In the genomic region with DNA sequence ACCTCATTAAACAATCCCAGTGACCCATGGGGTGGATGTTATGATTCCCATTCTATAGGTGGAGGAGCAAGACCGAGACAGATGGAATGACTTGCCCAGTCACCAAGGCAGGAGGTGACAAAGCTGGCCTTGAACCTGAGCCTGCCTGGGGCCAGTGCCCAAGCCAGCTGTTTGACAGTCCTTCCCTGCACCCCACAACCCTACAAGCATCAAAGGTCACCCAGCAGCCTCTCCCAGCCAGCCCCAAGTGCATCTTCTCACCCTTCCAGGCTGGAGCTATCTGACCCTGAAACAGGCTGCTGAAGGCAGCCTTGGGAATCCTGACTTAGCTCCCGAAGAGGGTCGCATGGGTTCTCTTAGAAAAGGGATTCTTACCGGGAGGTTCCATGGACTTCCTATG, we compare ENCODE assay signal across 25 cellular contexts. TPM values are rescaled to one million over a fixed set of nuclear protein-coding genes. Genes with fewer than 3 reads are reported as not detected.
DNase-seq lines count a peak whose midpoint lies in the region; ATAC-seq, FAIRE-seq and TF ChIP-seq lines count a peak whose summit lies in the region.
"Had no signal": no experiment of that assay in that cellular context is flagged by ENCODE, and none has a peak within 500 bp of the region (broad histone marks: within the 10 kb centered on the region; RNA-seq: fewer than 3 reads in every experiment).

No MANE protein-coding gene starts in this region.

- intact Hi-C loops in Right ventricle myocardium superior (cut with DNase I) (no loop called here), heart left ventricle (cut with DNase I) (no loop called here), left colon (cut with DNase I, micrococcal nuclease) (no loop called here)
- intact Hi-C loops in activated CD4-positive, alpha-beta T cell treated with anti-CD3 and anti-CD28 coated beads for 36 hours (cut with DNase I, micrococcal nuclease), result loop anchor here in 1 of 2 experiments (5.0 kb wide), 1 partner anchor 641 kb away; no protein-coding TSS in a partner anchor

- DNase-seq in Right ventricle myocardium superior (peak; percentile 4), heart left ventricle (no peak), WTC11 (ENCODE audit: low spot score) (no peak), left colon (no peak), osteoblast (ENCODE audit: insufficient read length, low spot score, missing footprints) (peak; percentile 66), D721Med (ENCODE audit: insufficient read length, low spot score) (no peak), immature natural killer cell (no peak)
- no peak for DNase-seq in activated CD4-positive, alpha-beta T cell treated with anti-CD3 and anti-CD28 coated beads for 36 hours
- DNase-seq: 8988T; AML-193; BE2C; Calu3; CD4-positive, alpha-beta T cell; COR-L47; DMS153; DND-41; H7; HCEC 1CT had no signal

- no peak overlapping the region for H3K4me2 ChIP-seq in osteoblast (ENCODE audit: insufficient read depth, low read length)
- H3K4me2 ChIP-seq: A549; BLaER1 treated with 17β-estradiol and CSF1 and Interleukin-3, amounts not matched to agents 10 nM and 100 nM had no signal

- peaks cover 0 to 22% (median 4%) of the 10 kb centered on the region in 9 donors for H3K27me3 ChIP-seq in heart left ventricle
- peaks cover 44% of the 10 kb centered on the region for H3K27me3 ChIP-seq in osteoblast (ENCODE audit: insufficient read depth, low read length)
- H3K27me3 ChIP-seq: BE2C; BLaER1 treated with 17β-estradiol and CSF1 and Interleukin-3, amounts not matched to agents 10 nM and 100 nM had no signal

- H3K27ac Mint-ChIP-seq in WTC11, result 0 out of 2 replicates have a peak overlapping the region, but pooled peaks have one; percentile 8
- peak overlapping the region in 2 of 6 donors; percentile 4 to 45 for H3K27ac Mint-ChIP-seq in immature natural killer cell
- no peak overlapping the region for H3K27ac Mint-ChIP-seq in activated CD4-positive, alpha-beta T cell treated with anti-CD3 and anti-CD28 coated beads for 36 hours
- H3K27ac Mint-ChIP-seq: CD4-positive, alpha-beta T cell had no signal

- H3K27ac ChIP-seq in heart left ventricle (no peak overlapping the region), osteoblast (ENCODE audit: low read depth, low read length) (no peak overlapping the region)
- H3K27ac ChIP-seq: A549; BLaER1 treated with 17β-estradiol and CSF1 and Interleukin-3, amounts not matched to agents 10 nM and 100 nM; GM23248 had no signal

- H3K79me2 ChIP-seq in osteoblast (ENCODE audit: insufficient read depth, low read length), result no peaks in the 10 kb centered on the region

- TF ChIP-seq CTCF in heart left ventricle (IDR thresholded peaks at IDR 0.05) (no peak), WTC11 (IDR thresholded peaks at IDR 0.05) (no peak), osteoblast (IDR thresholded peaks at IDR 0.05; ENCODE audit: extremely low read depth, low read depth, low read length) (no peak), D721Med (IDR thresholded peaks at IDR 0.05; ENCODE audit: insufficient read depth, missing control alignments) (no peak)

- POLR2A ChIA-PET in WTC11 (lab: Charles Lee), result no interaction called here
- POLR2A ChIA-PET in activated CD4-positive, alpha-beta T cell treated with anti-CD3 and anti-CD28 coated beads for 36 hours (lab: Charles Lee), result no interaction called here

- no peaks in the 10 kb centered on the region for H3K9me3 Mint-ChIP-seq in WTC11
- no peaks in the 10 kb centered on the region for H3K9me3 Mint-ChIP-seq in immature natural killer cell
- no peaks in the 10 kb centered on the region for H3K9me3 Mint-ChIP-seq in activated CD4-positive, alpha-beta T cell treated with anti-CD3 and anti-CD28 coated beads for 36 hours (ENCODE audit: low read depth)
- H3K9me3 Mint-ChIP-seq: CD14-positive monocyte; CD4-positive, alpha-beta T cell had no signal

- TF ChIP-seq POLR2A in heart left ventricle (IDR thresholded peaks at IDR 0.05), result no peak

- 71 to 79% (median 73%) methylated on average over 4 of the region's 4 CpGs for WGBS in heart left ventricle, 4 donors

- H3K4me3 ChIP-seq in heart left ventricle (no peak overlapping the region), osteoblast (ENCODE audit: insufficient read depth, low read length) (no peak overlapping the region)
- H3K4me3 ChIP-seq: A549; BLaER1 treated with 17β-estradiol and CSF1 and Interleukin-3, amounts not matched to agents 10 nM and 100 nM; GM23248 had no signal

- no peaks in the 10 kb centered on the region for H3K36me3 Mint-ChIP-seq in WTC11
- H3K36me3 Mint-ChIP-seq in immature natural killer cell, result peaks cover 0 to 4% (median 3%) of the 10 kb centered on the region in 3 donors
- no peaks in the 10 kb centered on the region for H3K36me3 Mint-ChIP-seq in activated CD4-positive, alpha-beta T cell treated with anti-CD3 and anti-CD28 coated beads for 36 hours (ENCODE audit: low read depth)

- no peak overlapping the region for H2AFZ ChIP-seq in osteoblast (ENCODE audit: low read length)
- H2AFZ ChIP-seq: GM23248 had no signal

- H3K27me3 Mint-ChIP-seq in WTC11 (ENCODE audit: low read depth) (no peaks in the 10 kb centered on the region), immature natural killer cell (ENCODE audit: low read depth in 3 of 3) (peaks cover 1 to 2% (median 1%) of the 10 kb centered on the region in 3 donors)
- peaks cover 2% of the 10 kb centered on the region for H3K27me3 Mint-ChIP-seq in activated CD4-positive, alpha-beta T cell treated with anti-CD3 and anti-CD28 coated beads for 36 hours

- FAIRE-seq in D721Med (lab: Jason Lieb, UNC), result no peak
- FAIRE-seq: A549, G401.6, GM12892, H1 had no signal

- H3K9me3 ChIP-seq in heart left ventricle, result no peaks in the 10 kb centered on the region
- no peaks in the 10 kb centered on the region for H3K9me3 ChIP-seq in osteoblast (ENCODE audit: low read depth, low read length)
- H3K9me3 ChIP-seq: A549; BE2C; BLaER1 treated with 17β-estradiol and CSF1 and Interleukin-3, amounts not matched to agents 10 nM and 100 nM had no signal

- H3K4me1 ChIP-seq in heart left ventricle (peaks cover 0 to 3% (median 0%) of the 10 kb centered on the region in 12 donors), osteoblast (ENCODE audit: insufficient read depth, low read length) (no peaks in the 10 kb centered on the region)
- H3K4me1 ChIP-seq: A549, BE2C had no signal

- peaks cover 3% of the 10 kb centered on the region; the same call in 1 of the 2 replicates for H3K4me1 Mint-ChIP-seq in WTC11
- peaks cover 20 to 23% of the 10 kb centered on the region in 2 donors for H3K4me1 Mint-ChIP-seq in immature natural killer cell
- H3K4me1 Mint-ChIP-seq in activated CD4-positive, alpha-beta T cell treated with anti-CD3 and anti-CD28 coated beads for 36 hours, result no peaks in the 10 kb centered on the region
- H3K4me1 Mint-ChIP-seq: CD14-positive monocyte had no signal

- ATAC-seq in Right ventricle myocardium superior (ENCODE audit: poor library complexity), result no peak
- ATAC-seq in heart left ventricle, result no peak
- ATAC-seq in WTC11, result no peak
- peak; percentile 7 for ATAC-seq in left colon
- ATAC-seq in activated CD4-positive, alpha-beta T cell treated with anti-CD3 and anti-CD28 coated beads for 36 hours, result no peak
- ATAC-seq: A549 had no signal

- H3K4me3 Mint-ChIP-seq in WTC11 (no peak overlapping the region), immature natural killer cell (no peak overlapping the region)
- H3K4me3 Mint-ChIP-seq in activated CD4-positive, alpha-beta T cell treated with anti-CD3 and anti-CD28 coated beads for 36 hours, result no peak overlapping the region
- H3K4me3 Mint-ChIP-seq: CD14-positive monocyte; CD4-positive, alpha-beta T cell had no signal

- CTCF ChIA-PET in WTC11 (lab: Charles Lee), result interaction anchor here (0.6 to 1.7 kb wide), 3 partner anchors 45 to 125 kb away, joined by 3 to 5 read pairs (median 4); no protein-coding TSS in a partner anchor
- CTCF ChIA-PET in activated CD4-positive, alpha-beta T cell treated with anti-CD3 and anti-CD28 coated beads for 36 hours (lab: Charles Lee), result interaction anchor here (0.6 to 1.2 kb wide), 2 partner anchors 231 to 395 kb away, joined by 3 to 4 read pairs; no protein-coding TSS in a partner anchor

- H4K20me1 ChIP-seq in osteoblast (ENCODE audit: insufficient read depth, low read length), result no peaks in the 10 kb centered on the region

- peaks cover 0 to 9% (median 0%) of the 10 kb centered on the region in 9 donors for H3K36me3 ChIP-seq in heart left ventricle
- no peaks in the 10 kb centered on the region for H3K36me3 ChIP-seq in osteoblast (ENCODE audit: insufficient read depth, low read length)
- H3K36me3 ChIP-seq: BE2C had no signal

RNA-seq across cellular contexts. Expression of a gene that starts 20.3 kb away (rescaled TPM):
- total RNA-seq in Right ventricle myocardium superior, result 68.1 TPM
- 10 to 100 TPM; 29.5 to 43.3 (median 34.4) TPM for total RNA-seq in heart left ventricle
- 10 to 100 TPM; 38.1 to 43.4 TPM for polyA plus RNA-seq in heart left ventricle
- 22.0 to 28.7 TPM (median 27.4 TPM) in 3 replicates for total RNA-seq in WTC11 (2021)
- total RNA-seq in left colon, result 10 to 100 TPM; 31.0 to 51.3 TPM
- total RNA-seq in osteoblast, result 34.4 and 35.7 TPM in 2 replicates
- polyA plus RNA-seq in immature natural killer cell, result 10 to 100 TPM; 25.6 to 61.6 (median 59.0) TPM
- 10 to 100 TPM; 37.7 to 44.3 TPM for total RNA-seq in activated CD4-positive, alpha-beta T cell treated with anti-CD3 and anti-CD28 coated beads for 36 hours

RNA-seq across cellular contexts. Expression of a gene that starts 20.6 kb away (rescaled TPM):
- total RNA-seq in Right ventricle myocardium superior (9.4 TPM), heart left ventricle (10 to 100 TPM in 5 of 9 donors, 1 to 10 TPM in 4; 7.9 to 14.9 (median 10.1) TPM), WTC11 (2021) (13.2 to 15.3 TPM (median 13.9 TPM) in 3 replicates), left colon (10 to 100 TPM; 23.1 to 47.2 TPM), osteoblast (31.1 and 31.2 TPM in 2 replicates)
- polyA plus RNA-seq in heart left ventricle (10 to 100 TPM; 13.4 to 13.9 TPM), immature natural killer cell (1 to 10 TPM; 3.4 to 4.9 (median 4.2) TPM)
- 10 to 100 TPM; 17.8 to 18.7 TPM for total RNA-seq in activated CD4-positive, alpha-beta T cell treated with anti-CD3 and anti-CD28 coated beads for 36 hours

Comparison
In these comparisons a context has a peak if more than half of its experiments do, and no peak if none do; other contexts are left out.
1. DNase-seq: peak in Right ventricle myocardium superior (single experiment) and osteoblast (single experiment); none in heart left ventricle (0 of 5), WTC11 (single experiment), left colon (0 of 2), D721Med (single experiment), immature natural killer cell (0 of 3) and activated CD4-positive, alpha-beta T cell treated with anti-CD3 and anti-CD28 coated beads for 36 hours (single experiment).